Comparison of ENCODE assay signal across 13 cellular contexts in the genomic region with DNA sequence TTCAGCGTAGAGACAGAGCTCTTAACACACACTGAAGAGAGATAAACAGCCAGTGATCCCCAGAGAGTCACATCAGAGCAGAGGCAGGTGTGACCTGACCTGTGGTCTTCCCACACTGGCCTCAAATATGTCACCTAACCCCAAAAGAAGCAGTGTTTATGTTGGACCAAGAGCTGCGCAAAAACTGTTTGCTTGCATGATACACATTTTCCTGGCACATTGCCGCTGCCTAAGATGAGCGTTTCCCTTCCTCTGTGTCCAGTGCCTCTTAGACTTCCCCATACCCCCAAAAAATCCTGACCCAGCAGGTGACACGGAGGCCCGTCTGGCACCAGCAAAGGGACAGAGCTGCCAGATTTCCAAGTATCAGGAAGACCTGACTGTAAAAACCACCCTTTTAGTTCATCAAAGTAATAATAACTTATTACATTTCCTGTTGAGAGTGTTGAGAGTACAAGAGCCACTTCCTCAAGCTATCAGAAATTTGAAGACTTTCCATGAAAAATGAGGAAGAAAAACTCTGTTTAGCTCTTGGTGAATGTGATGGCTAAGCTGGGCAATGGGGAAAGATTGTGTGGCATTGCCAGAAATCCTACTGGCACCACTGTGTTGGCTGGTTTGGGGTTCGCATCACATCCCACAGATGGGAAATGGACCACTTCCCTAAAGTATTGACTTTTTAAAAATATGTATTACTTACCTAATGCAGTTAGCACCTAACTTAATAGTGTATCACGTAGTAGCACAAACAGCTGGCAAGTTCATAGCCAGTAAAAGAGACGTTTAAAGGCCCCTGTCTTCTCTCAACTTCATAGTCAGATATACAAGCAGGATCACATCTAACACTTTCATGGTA. TPM values are rescaled to one million over a fixed set of nuclear protein-coding genes. Genes with fewer than 3 reads are reported as not detected.
DNase-seq lines count a peak whose midpoint lies in the region; TF ChIP-seq lines count a peak whose summit lies in the region.
"Had no signal": no experiment of that assay in that cellular context is flagged by ENCODE, and none has a peak within 500 bp of the region (broad histone marks: within the 10 kb centered on the region; RNA-seq: fewer than 3 reads in every experiment).

No MANE protein-coding gene starts in this region.

- H3K4me3 ChIP-seq in GM12865 (ENCODE audit: low read depth, low read length) (no peak overlapping the region), MG63 (no peak overlapping the region), brain microvascular endothelial cell (ENCODE audit: low read depth, low read length) (no peak overlapping the region), PC-9 (no peak overlapping the region)

- no peaks in the 10 kb centered on the region for H3F3A ChIP-seq in PC-9 (ENCODE audit: insufficient read depth, low read depth)

- no TSS peak for BruUV-seq in PC-9 (replicated peaks; lab: Mats Ljungman, UMichigan)

- H3K27ac ChIP-seq in brain microvascular endothelial cell (no peak overlapping the region), PC-9 (no peak overlapping the region)
- H3K27ac ChIP-seq: epithelial cell of prostate had no signal

- H3K9me3 ChIP-seq in MG63 (no peaks in the 10 kb centered on the region), PC-9 (ENCODE audit: insufficient read depth, low read depth) (no peaks in the 10 kb centered on the region)
- H3K9me3 ChIP-seq: SK-N-SH had no signal

- H3K4me2 ChIP-seq in PC-9, result no peak overlapping the region
- H3K4me2 ChIP-seq: SK-N-SH had no signal

- in situ Hi-C loops in brain microvascular endothelial cell (cut with HindIII; ENCODE audit: low pct_ligation_motif_present, low sequenced_read_pairs), result no loop called here

- H3K27me3 ChIP-seq in MG63, result no peaks in the 10 kb centered on the region
- peaks cover 8% of the 10 kb centered on the region for H3K27me3 ChIP-seq in brain microvascular endothelial cell (replicated peaks)
- no peaks in the 10 kb centered on the region for H3K27me3 ChIP-seq in PC-9 (ENCODE audit: insufficient read depth, low read depth)

- no peaks in the 10 kb centered on the region for H3K9me2 ChIP-seq in PC-9 (ENCODE audit: insufficient read depth)
- H3K9me2 ChIP-seq: SK-N-SH had no signal

- H3K27ac Mint-ChIP-seq in HFFc6, result no peak overlapping the region
- H3K27ac Mint-ChIP-seq: activated CD8-positive, alpha-beta T cell treated with anti-CD3 and anti-CD28 coated beads for 36 hours; CD8-positive, alpha-beta T cell had no signal

- H3K36me3 Mint-ChIP-seq in HFFc6 (ENCODE audit: low read depth), result no peaks in the 10 kb centered on the region
- H3K36me3 Mint-ChIP-seq: CD8-positive, alpha-beta T cell had no signal

- H3K27me3 Mint-ChIP-seq in HFFc6 (ENCODE audit: insufficient read depth), result peaks cover 52% of the 10 kb centered on the region

- H3K4me3 Mint-ChIP-seq in HFFc6, result no peak overlapping the region
- H3K4me3 Mint-ChIP-seq: activated CD8-positive, alpha-beta T cell treated with anti-CD3 and anti-CD28 coated beads for 36 hours; CD8-positive, alpha-beta T cell had no signal

- peaks cover 24% of the 10 kb centered on the region for H3K4me1 Mint-ChIP-seq in HFFc6 (ENCODE audit: low read depth)

- H3K79me2 ChIP-seq in PC-9 (ENCODE audit: low read depth), result no peaks in the 10 kb centered on the region

- DNase-seq in GM12865 (ENCODE audit: low read depth) (peak; percentile 52), MG63 (peak; percentile 50), brain microvascular endothelial cell (peak; percentile 55), midbrain (lab: John Stamatoyannopoulos, UW) (peak; percentile 14), HFFc6 (no peak), PC-9 (no peak), OCI-M1 (lab: John Stamatoyannopoulos, UW) (no peak)
- no peak for DNase-seq in activated CD8-positive, alpha-beta memory T cell treated with anti-CD3 and anti-CD28 coated beads, Interleukin-2, amount 50 U/mL, for 4 hours
- DNase-seq: activated CD8-positive, alpha-beta T cell treated with anti-CD3 and anti-CD28 coated beads for 36 hours; CD8-positive, alpha-beta T cell; NCI-H446; SK-N-SH had no signal

- H3K36me3 ChIP-seq in MG63 (no peaks in the 10 kb centered on the region), brain microvascular endothelial cell (replicated peaks) (no peaks in the 10 kb centered on the region), PC-9 (ENCODE audit: low read depth) (no peaks in the 10 kb centered on the region)

- TF ChIP-seq CTCF in GM12865 (IDR thresholded peaks at IDR 0.05; ENCODE audit: insufficient read depth, low read depth, low read length, missing control alignments), result no peak
- TF ChIP-seq CTCF in brain microvascular endothelial cell (IDR thresholded peaks at IDR 0.05; ENCODE audit: low read depth, low read length, missing control alignments), result no peak
- no peak for TF ChIP-seq CTCF in HFFc6 (IDR thresholded peaks at IDR 0.05)
- TF ChIP-seq CTCF in PC-9 (conservative IDR thresholded peaks at IDR 0.05), result no peak

- H2AFZ ChIP-seq in PC-9, result no peak overlapping the region

- intact Hi-C loops in PC-9 (cut with micrococcal nuclease; ENCODE audit: unreplicated experiment), result no loop called here

- CTCF ChIA-PET in PC-9 (lab: Charles Lee), result no interaction called here

- H4K20me1 ChIP-seq in PC-9 (ENCODE audit: insufficient read depth), result no peaks in the 10 kb centered on the region

- H3K4me1 ChIP-seq in PC-9 (replicated peaks; ENCODE audit: insufficient read depth), result peaks cover 7% of the 10 kb centered on the region; the same call in 1 of the 2 replicates

- POLR2A ChIA-PET in PC-9 (lab: Charles Lee; ENCODE audit: unreplicated experiment), result no interaction called here

- H3K9me3 Mint-ChIP-seq in HFFc6, result no peaks in the 10 kb centered on the region
- H3K9me3 Mint-ChIP-seq: activated CD8-positive, alpha-beta T cell treated with anti-CD3 and anti-CD28 coated beads for 36 hours; CD8-positive, alpha-beta T cell had no signal

RNA-seq across cellular contexts. Expression of gene TNFRSF11A, which starts 6.7 kb away (rescaled TPM):
- total RNA-seq in MG63 (2014; rRNA removed; shearing (Covaris generic); ENCODE audit: low replicate concordance), result 1.8 and 7.0 TPM in 2 replicates
- total RNA-seq in HFFc6 (2021; fragmentation: NEBNext Ultra II Directional; extraction: Animal tissue kit (Norgen Biotek cat#: 25700)), result under 1 TPM in 1 of 6 experiments, not detected in 5; 0.05 TPM
- 6.3 and 6.7 TPM in 2 replicates for total RNA-seq in PC-9 (2021)

Comparison
In these comparisons a context has a peak if more than half of its experiments do, and no peak if none do; other contexts are left out.
1. DNase-seq: peak in GM12865 (single experiment), MG63 (single experiment), brain microvascular endothelial cell (single experiment) and midbrain (single experiment); none in HFFc6 (single experiment), activated CD8-positive, alpha-beta memory T cell treated with anti-CD3 and anti-CD28 coated beads, Interleukin-2, amount 50 U/mL, for 4 hours (single experiment), PC-9 (0 of 2) and OCI-M1 (single experiment).